In the genomic region with DNA sequence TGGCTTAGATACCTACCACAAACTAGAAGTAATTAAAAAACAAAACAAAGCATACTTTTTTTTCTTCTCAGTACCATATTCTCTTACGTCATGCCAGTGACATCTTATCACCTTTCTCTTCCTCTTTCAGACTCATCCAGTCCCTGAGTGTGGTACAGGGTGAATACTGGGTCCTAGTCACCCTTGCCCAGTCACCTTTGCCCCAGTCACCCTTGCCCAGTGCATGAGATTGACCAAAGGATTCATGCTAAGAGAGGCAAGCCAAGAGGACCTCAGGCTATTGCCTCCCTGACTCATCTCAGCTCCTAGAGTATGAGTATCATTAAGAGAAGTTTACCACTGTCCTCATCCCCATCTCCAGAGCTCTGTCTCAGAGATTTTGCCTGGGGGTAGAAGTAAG, we compare ENCODE assay signal across 12 cellular contexts. TPM values are rescaled to one million over a fixed set of nuclear protein-coding genes. Genes with fewer than 3 reads are reported as not detected.
DNase-seq lines count a peak whose midpoint lies in the region; ATAC-seq and TF ChIP-seq lines count a peak whose summit lies in the region.
"Had no signal": no experiment of that assay in that cellular context is flagged by ENCODE, and none has a peak within 500 bp of the region (broad histone marks: within the 10 kb centered on the region; RNA-seq: fewer than 3 reads in every experiment).

No MANE protein-coding gene starts in this region.

- no peak for TF ChIP-seq CTCF in GM20000 (IDR thresholded peaks at IDR 0.05; ENCODE audit: extremely low read depth, missing control alignments)

- DNase-seq in ELF-1 (ENCODE audit: low read depth, low spot score) = peak; percentile 10
- DNase-seq in GM20000 (ENCODE audit: low spot score) = peak; percentile 31
- no peak for DNase-seq in activated CD4-positive, CD25-positive, alpha-beta regulatory T cell treated with anti-CD3 and anti-CD28 coated beads, Interleukin-2, amount 50 U/mL, for 72 hours
- no peak for DNase-seq in NCI-H1436 treated with DMSO at 0.1 percent for 48 hours (lab: John Stamatoyannopoulos, UW)
- no peak for DNase-seq in midbrain (lab: John Stamatoyannopoulos, UW)
- no peak for DNase-seq in stimulated activated CD4-positive, alpha-beta T cell treated with anti-CD3 and anti-CD28 coated beads, Interleukin-2, amount 100 ng/mL, for 48 hours
- DNase-seq: activated CD8-positive, alpha-beta memory T cell treated with anti-CD3 and anti-CD28 coated beads, Interleukin-2, amount 50 U/mL, for 48 hours; amniotic stem cell; kidney glomerular epithelial cell had no signal

- ATAC-seq in HG03354 (IDR thresholded peaks at IDR 0.05; ENCODE audit: poor library complexity, severe bottlenecking, unreplicated experiment) (peak; percentile 62), esophagus mucosa (peak; percentile 51)
- ATAC-seq: natural killer cell treated with Interleukin-12 subunit alpha and Interleukin-12 subunit beta and Interleukin-15 and Interleukin-18, amount 100 ng/mL, for 72 hours had no signal

RNA-seq across cellular contexts. Expression of gene TSPAN12, which starts 10.0 kb away (rescaled TPM):
- total RNA-seq in esophagus mucosa = 0.92 TPM
- total RNA-seq: natural killer cell treated with Interleukin-12 subunit alpha and Interleukin-12 subunit beta and Interleukin-15 and Interleukin-18, amount 100 ng/mL, for 72 hours had no signal

Comparison
In these comparisons a context has a peak if more than half of its experiments do, and no peak if none do; other contexts are left out.
1. DNase-seq: peak in ELF-1 (single experiment) and GM20000 (single experiment); none in activated CD4-positive, CD25-positive, alpha-beta regulatory T cell treated with anti-CD3 and anti-CD28 coated beads, Interleukin-2, amount 50 U/mL, for 72 hours (single experiment), NCI-H1436 treated with DMSO at 0.1 percent for 48 hours (single experiment), midbrain (single experiment) and stimulated activated CD4-positive, alpha-beta T cell treated with anti-CD3 and anti-CD28 coated beads, Interleukin-2, amount 100 ng/mL, for 48 hours (0 of 2).